In genomic region chrX:1466971-1467561, GRCh38 we compare ENCODE assay signal across 1 cellular context.
TF ChIP-seq lines count a peak whose summit lies in the region.

No MANE protein-coding gene starts in this region.

TF ChIP-seq in GM12878, 131 proteins besides CTCF, POLR2A, EP300 and RAD21 (continued from another document and continues in another):
- TF ChIP-seq ELK1 (IDR thresholded peaks at IDR 0.05; ENCODE audit: low read depth, low read length), result no peak
- no peak for TF ChIP-seq JUNB (IDR thresholded peaks at IDR 0.05)
- no peak for TF ChIP-seq RELA (IDR thresholded peaks at IDR 0.05; ENCODE audit: borderline replicate concordance, partially characterized antibody)
- TF ChIP-seq ZSCAN29 (IDR thresholded peaks at IDR 0.05), result no peak
- TF ChIP-seq IRF3 (IDR thresholded peaks at IDR 0.05), result no peak
- no peak for TF ChIP-seq KLF5 (IDR thresholded peaks at IDR 0.05; ENCODE audit: partially characterized antibody)
- TF ChIP-seq ZBTB40 (IDR thresholded peaks at IDR 0.05; ENCODE audit: borderline replicate concordance), result no peak; the same call in 1 of the 2 replicates
- no peak for TF ChIP-seq USF2 (IDR thresholded peaks at IDR 0.05; ENCODE audit: borderline replicate concordance, low read depth, low read length)
- TF ChIP-seq FOXM1 (IDR thresholded peaks at IDR 0.05; ENCODE audit: low read depth, low read length), result no peak
- no peak for TF ChIP-seq SMAD5 (IDR thresholded peaks at IDR 0.05; ENCODE audit: low read depth)
- no peak for TF ChIP-seq SIX5 (IDR thresholded peaks at IDR 0.05; ENCODE audit: low read depth, low read length, severe bottlenecking)
- TF ChIP-seq SREBF2 (IDR thresholded peaks at IDR 0.05; ENCODE audit: low read length), result no peak
- no peak for TF ChIP-seq NBN (IDR thresholded peaks at IDR 0.05)
- no peak for TF ChIP-seq ZBED1 (IDR thresholded peaks at IDR 0.05; ENCODE audit: borderline replicate concordance)
- TF ChIP-seq BCL11A (IDR thresholded peaks at IDR 0.05; ENCODE audit: low read depth, low read length), result 0 out of 2 replicates have a peak, but pooled peaks have one; percentile 8
- peak; percentile 22; the same call in 1 of the 2 replicates for TF ChIP-seq ZNF217 (IDR thresholded peaks at IDR 0.05)
- no peak for TF ChIP-seq SRF (IDR thresholded peaks at IDR 0.05; ENCODE audit: low read depth in 2 of 2, low read length in 2 of 2)
- TF ChIP-seq NRF1 (conservative IDR thresholded peaks at IDR 0.05; ENCODE audit: low read depth, low read length), result no peak
- TF ChIP-seq CUX1 (IDR thresholded peaks at IDR 0.05; ENCODE audit: insufficient replicate concordance, low read depth, low read length), result no peak
- TF ChIP-seq CEBPB (IDR thresholded peaks at IDR 0.05; ENCODE audit: borderline replicate concordance in 1 of 2, low read depth in 2 of 2, low read length in 2 of 2), result no peak
- TF ChIP-seq TCF12 (IDR thresholded peaks at IDR 0.05; ENCODE audit: low read depth, low read length), result peak; percentile 83
- TF ChIP-seq TARDBP (IDR thresholded peaks at IDR 0.05; ENCODE audit: borderline replicate concordance), result no peak
- TF ChIP-seq RBBP5 (conservative IDR thresholded peaks at IDR 0.05), result no peak
- TF ChIP-seq PAX5 (IDR thresholded peaks at IDR 0.05; ENCODE audit: borderline replicate concordance, low read depth, low read length), result peak; percentile 45; the same call in 1 of the 2 replicates
- no peak for TF ChIP-seq PBX3 (IDR thresholded peaks at IDR 0.05; ENCODE audit: insufficient replicate concordance, low read depth, low read length)
- peak; percentile 75 for TF ChIP-seq ZNF687 (IDR thresholded peaks at IDR 0.05)
- TF ChIP-seq MEF2A (IDR thresholded peaks at IDR 0.05; ENCODE audit: insufficient read depth, low read depth, low read length), result 0 out of 2 replicates have a peak, but pooled peaks have one; percentile 45
- TF ChIP-seq ESRRA (IDR thresholded peaks at IDR 0.05; ENCODE audit: low read length), result no peak
- no peak for TF ChIP-seq CEBPZ (IDR thresholded peaks at IDR 0.05; ENCODE audit: low read depth, low read length)
- TF ChIP-seq HSF1 (IDR thresholded peaks at IDR 0.05; ENCODE audit: low read depth, low read length), result no peak
